8 cellular contexts compared by ENCODE assay signal in the genomic region with DNA sequence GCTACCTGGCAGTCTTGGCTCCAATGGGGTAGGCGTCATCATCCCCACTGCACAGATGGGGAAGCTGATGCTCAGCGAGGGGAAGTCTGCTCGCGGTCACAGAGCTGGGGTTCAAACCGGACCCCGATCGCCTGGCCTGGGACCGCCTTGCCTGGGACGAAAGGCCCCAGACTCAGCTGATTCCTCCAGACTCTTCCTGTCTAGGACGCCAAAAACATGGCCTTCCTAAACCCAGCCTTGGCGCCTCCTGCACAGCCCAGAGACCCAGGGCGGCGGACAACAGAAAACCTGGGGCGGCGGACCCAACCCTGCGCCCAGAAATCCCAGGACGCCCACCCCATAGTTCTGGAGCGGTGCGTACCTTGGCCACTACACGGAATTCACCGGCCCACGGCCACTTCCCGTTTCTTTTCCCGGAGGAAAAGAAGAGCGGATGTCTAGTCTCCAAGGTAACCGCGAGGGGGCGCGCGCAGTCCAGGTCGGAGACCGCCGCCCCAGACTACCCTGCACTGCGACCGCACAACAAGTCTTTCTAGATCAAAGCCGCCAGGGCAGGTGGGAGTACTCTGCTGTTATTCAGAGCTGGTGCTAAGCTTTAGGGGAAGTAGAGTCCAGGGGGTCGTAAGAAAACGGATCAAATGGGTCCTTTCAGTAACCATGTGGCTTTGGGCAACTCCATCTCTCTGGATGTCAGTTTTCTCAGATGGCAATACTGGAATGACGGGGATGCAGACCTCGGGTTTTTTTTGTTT. TPM values are rescaled to one million over a fixed set of nuclear protein-coding genes. Genes with fewer than 3 reads are reported as not detected.
DNase-seq lines count a peak whose midpoint lies in the region; ATAC-seq and TF ChIP-seq lines count a peak whose summit lies in the region.

No MANE protein-coding gene starts in this region.

- H2AFZ ChIP-seq in Karpas-422 (ENCODE audit: low read length): peak overlapping the region; percentile 62
- H2AFZ ChIP-seq in SU-DHL-6 (ENCODE audit: low read depth, low read length, severe bottlenecking): peak overlapping the region; percentile 93

- H3K9me3 Mint-ChIP-seq in activated naive CD8-positive, alpha-beta T cell treated with anti-CD3 and anti-CD28 coated beads, Interleukin-2, amount 50 U/mL, for 24 hours: no peaks in the 10 kb centered on the region
- no peaks in the 10 kb centered on the region for H3K9me3 Mint-ChIP-seq in progenitor cell of endocrine pancreas (ENCODE audit: low read depth)

- H3K4me1 ChIP-seq in Karpas-422 (ENCODE audit: low read length) (peaks cover 16% of the 10 kb centered on the region), heart right ventricle (peaks cover 0 to 21% (median 8%) of the 10 kb centered on the region in 9 donors), urinary bladder (ENCODE audit: insufficient read depth) (no peaks in the 10 kb centered on the region)

- H3K27me3 Mint-ChIP-seq in activated naive CD8-positive, alpha-beta T cell treated with anti-CD3 and anti-CD28 coated beads, Interleukin-2, amount 50 U/mL, for 24 hours: peaks cover 49% of the 10 kb centered on the region
- peaks cover 27% of the 10 kb centered on the region for H3K27me3 Mint-ChIP-seq in progenitor cell of endocrine pancreas

- DNase-seq in COR-L47 (lab: John Stamatoyannopoulos, UW): peak; percentile 45
- DNase-seq in Karpas-422: peak; percentile 88
- DNase-seq in activated naive CD8-positive, alpha-beta T cell treated with anti-CD3 and anti-CD28 coated beads, Interleukin-2, amount 50 U/mL, for 24 hours: peak; percentile 84
- DNase-seq in heart right ventricle: peak; percentile 76 to 77
- peak; percentile 79 for DNase-seq in progenitor cell of endocrine pancreas (ENCODE audit: low spot score, unreplicated experiment)

- no peaks in the 10 kb centered on the region for H3F3A ChIP-seq in SU-DHL-6 (ENCODE audit: insufficient read depth)

- H3K27ac Mint-ChIP-seq in activated naive CD8-positive, alpha-beta T cell treated with anti-CD3 and anti-CD28 coated beads, Interleukin-2, amount 50 U/mL, for 24 hours: no peak overlapping the region
- peak overlapping the region; percentile 39 for H3K27ac Mint-ChIP-seq in progenitor cell of endocrine pancreas

- 11 to 13% methylated on average over 40 of the region's 40 CpGs for WGBS in heart right ventricle, 2 donors
- 10% methylated on average over 40 of the region's 40 CpGs for WGBS in urinary bladder

- H3K9me3 ChIP-seq in Karpas-422 (ENCODE audit: low read length): no peaks in the 10 kb centered on the region
- H3K9me3 ChIP-seq in SU-DHL-6 (ENCODE audit: insufficient read depth, low read length): no peaks in the 10 kb centered on the region
- H3K9me3 ChIP-seq in heart right ventricle: no peaks in the 10 kb centered on the region

- H3K36me3 ChIP-seq in Karpas-422 (ENCODE audit: insufficient read depth, low read length) (no peaks in the 10 kb centered on the region), SU-DHL-6 (ENCODE audit: low read length) (no peaks in the 10 kb centered on the region), heart right ventricle (no peaks in the 10 kb centered on the region), urinary bladder (ENCODE audit: insufficient read depth) (no peaks in the 10 kb centered on the region)

- H3K27me3 ChIP-seq in Karpas-422 (ENCODE audit: low read length) (no peaks in the 10 kb centered on the region), SU-DHL-6 (ENCODE audit: low read length) (no peaks in the 10 kb centered on the region; the same call in 1 of the 2 replicates), heart right ventricle (peaks cover 0 to 33% (median 0%) of the 10 kb centered on the region in 7 donors)

- no peaks in the 10 kb centered on the region for H3K79me2 ChIP-seq in Karpas-422 (ENCODE audit: low read length)
- no peaks in the 10 kb centered on the region for H3K79me2 ChIP-seq in SU-DHL-6 (ENCODE audit: insufficient read depth, low read length)

- peaks cover 6% of the 10 kb centered on the region for H3K4me1 Mint-ChIP-seq in activated naive CD8-positive, alpha-beta T cell treated with anti-CD3 and anti-CD28 coated beads, Interleukin-2, amount 50 U/mL, for 24 hours
- peaks cover 4% of the 10 kb centered on the region for H3K4me1 Mint-ChIP-seq in progenitor cell of endocrine pancreas (ENCODE audit: low read depth)

- H3K4me3 ChIP-seq in Karpas-422 (ENCODE audit: low read length) (peak overlapping the region; percentile 63), SU-DHL-6 (ENCODE audit: insufficient read depth, low read length, poor library complexity, severe bottlenecking) (peak overlapping the region; percentile 48), heart right ventricle (peak overlapping the region in 9 of 10 donors; percentile 34 to 77 (median 63)), urinary bladder (ENCODE audit: low read depth, low read length) (peak overlapping the region; percentile 50)

- H4K20me1 ChIP-seq in Karpas-422 (ENCODE audit: insufficient read depth, low read depth, low read length): no peaks in the 10 kb centered on the region
- no peaks in the 10 kb centered on the region for H4K20me1 ChIP-seq in SU-DHL-6 (ENCODE audit: low read depth, low read length)

- H3K4me2 ChIP-seq in Karpas-422 (ENCODE audit: low read depth, low read length, poor library complexity, severe bottlenecking): peak overlapping the region; percentile 70
- peak overlapping the region; percentile 60 for H3K4me2 ChIP-seq in SU-DHL-6 (ENCODE audit: low read depth, low read length, poor library complexity, severe bottlenecking)

- intact Hi-C loops in heart right ventricle (cut with DNase I): loop anchor here in 9 of 10 donors (5.0 to 10.0 kb wide), 6 partner anchors 43 to 265 kb away; a partner anchor contains a TSS

- H3K9ac ChIP-seq in Karpas-422 (ENCODE audit: low read length) (peak overlapping the region; percentile 58), SU-DHL-6 (ENCODE audit: low read length) (peak overlapping the region; percentile 45; the same call in 1 of the 2 replicates)

- no peaks in the 10 kb centered on the region for H3K9me2 ChIP-seq in Karpas-422 (replicated peaks; ENCODE audit: insufficient read depth, low read length)
- H3K9me2 ChIP-seq in SU-DHL-6 (replicated peaks; ENCODE audit: insufficient read depth, low read length): no peaks in the 10 kb centered on the region

- TF ChIP-seq CTCF in SU-DHL-6 (IDR thresholded peaks at IDR 0.05; ENCODE audit: insufficient read depth, low read length, poor library complexity, severe bottlenecking) (peak; percentile 92), heart right ventricle (IDR thresholded peaks at IDR 0.05) (peak; percentile 74 to 92 (median 89)), progenitor cell of endocrine pancreas (IDR thresholded peaks at IDR 0.05; ENCODE audit: unreplicated experiment) (peak; percentile 96)

- no peaks in the 10 kb centered on the region for H3K36me3 Mint-ChIP-seq in activated naive CD8-positive, alpha-beta T cell treated with anti-CD3 and anti-CD28 coated beads, Interleukin-2, amount 50 U/mL, for 24 hours (ENCODE audit: low read depth)
- no peaks in the 10 kb centered on the region for H3K36me3 Mint-ChIP-seq in progenitor cell of endocrine pancreas (ENCODE audit: insufficient read depth)

- no peak overlapping the region for H3K27ac ChIP-seq in Karpas-422 (ENCODE audit: low read length)
- H3K27ac ChIP-seq in SU-DHL-6 (ENCODE audit: low read depth, low read length): no peak overlapping the region
- H3K27ac ChIP-seq in heart right ventricle: peak overlapping the region in 7 of 10 donors; percentile 42 to 73 (median 57)
- H3K27ac ChIP-seq in urinary bladder (ENCODE audit: low read depth): no peak overlapping the region

- H3K4me3 Mint-ChIP-seq in activated naive CD8-positive, alpha-beta T cell treated with anti-CD3 and anti-CD28 coated beads, Interleukin-2, amount 50 U/mL, for 24 hours: peak overlapping the region; percentile 64
- H3K4me3 Mint-ChIP-seq in progenitor cell of endocrine pancreas (ENCODE audit: low read depth): peak overlapping the region; percentile 70

- peak; percentile 76 for ATAC-seq in GM21423 (IDR thresholded peaks at IDR 0.05; ENCODE audit: unreplicated experiment)
- ATAC-seq in activated naive CD8-positive, alpha-beta T cell treated with anti-CD3 and anti-CD28 coated beads, Interleukin-2, amount 50 U/mL, for 24 hours: peak; percentile 87
- peak; percentile 69 to 91 (median 83) for ATAC-seq in heart right ventricle

RNA-seq across cellular contexts. Expression of a gene that starts 4.9 kb away (rescaled TPM):
- total RNA-seq in Karpas-422 (2014; rRNA removed; shearing (Covaris generic); ENCODE audit: low replicate concordance): 0.43 and 1.2 TPM in 2 replicates
- 10 to 100 TPM in 2 of 10 donors, 1 to 10 TPM in 8; 3.3 to 15.6 (median 6.0) TPM for total RNA-seq in heart right ventricle
- 1 to 10 TPM; 1.3 TPM for polyA plus RNA-seq in heart right ventricle
- 30.4 and 37.9 TPM in 2 replicates for total RNA-seq in progenitor cell of endocrine pancreas
- total RNA-seq in urinary bladder: 33.4 TPM
- polyA plus RNA-seq in urinary bladder: 6.3 TPM

RNA-seq across cellular contexts. Expression of a gene that starts 29.7 kb away (rescaled TPM):
- total RNA-seq in Karpas-422 (2014; rRNA removed; shearing (Covaris generic); ENCODE audit: low replicate concordance): 1.0 and 3.4 TPM in 2 replicates
- total RNA-seq in heart right ventricle: 1 to 10 TPM in 1 of 10 donors, under 1 TPM in 5, not detected in 4; 0.22 to 1.2 (median 0.54) TPM
- 1 to 10 TPM in 1 of 2 donors, under 1 TPM in 1; 0.28 to 1.5 TPM for polyA plus RNA-seq in heart right ventricle
- 0.80 and 0.96 TPM in 2 replicates for total RNA-seq in progenitor cell of endocrine pancreas
- total RNA-seq in urinary bladder: 2.3 TPM
- 1.1 TPM for polyA plus RNA-seq in urinary bladder

RNA-seq across cellular contexts. Expression of a gene that starts 57.5 kb away (rescaled TPM):
- total RNA-seq in Karpas-422 (2014; rRNA removed; shearing (Covaris generic); ENCODE audit: low replicate concordance): 51.5 and 66.2 TPM in 2 replicates
- total RNA-seq in heart right ventricle (10 to 100 TPM; 44.7 to 58.7 (median 51.0) TPM), progenitor cell of endocrine pancreas (37.3 and 40.2 TPM in 2 replicates), urinary bladder (107 TPM)
- polyA plus RNA-seq in heart right ventricle (10 to 100 TPM; 10.7 to 14.3 TPM), urinary bladder (21.2 TPM)

Comparison
In these comparisons a context has a peak if more than half of its experiments do, and no peak if none do; other contexts are left out.
1. H3K27ac ChIP-seq: peak in heart right ventricle (7 of 10); none in Karpas-422 (single experiment), SU-DHL-6 (single experiment) and urinary bladder (single experiment).
2. Peak in every context shown above with its lines, with median percentiles within 50 percentile points of each other: DNase-seq, ATAC-seq, H3K4me3 ChIP-seq and CTCF ChIP-seq.